ENCODE assay signal across 9 cellular contexts in the genomic region with DNA sequence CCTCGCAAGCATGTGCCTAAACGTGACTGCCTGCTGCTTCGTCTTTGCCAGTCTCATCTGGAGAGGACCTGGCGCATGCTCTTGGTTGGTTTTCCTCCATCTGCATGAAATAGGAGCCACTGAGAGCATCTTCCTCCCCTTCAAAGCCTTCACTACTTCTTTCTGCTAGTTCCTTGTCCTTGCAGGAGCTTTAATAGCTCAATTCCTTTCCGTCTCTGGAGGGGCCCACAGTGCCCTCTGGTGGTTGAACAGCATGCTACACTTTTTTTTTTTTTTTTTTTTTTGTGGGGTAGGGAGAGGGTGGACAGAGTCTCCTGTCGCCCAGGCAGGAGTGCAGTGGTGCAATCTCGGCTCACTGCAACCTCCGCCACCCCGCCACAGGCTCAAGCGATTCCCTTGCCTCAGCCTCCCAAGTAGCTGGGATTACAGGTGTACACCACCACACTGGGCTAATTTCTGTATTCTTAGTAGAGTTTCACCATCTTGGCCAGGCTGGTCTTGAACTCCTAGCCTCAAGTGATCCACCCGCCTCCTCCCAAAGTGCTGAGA. TPM values are rescaled to one million over a fixed set of nuclear protein-coding genes. Genes with fewer than 3 reads are reported as not detected.
DNase-seq lines count a peak whose midpoint lies in the region; ATAC-seq and TF ChIP-seq lines count a peak whose summit lies in the region.
"Had no signal": no experiment of that assay in that cellular context is flagged by ENCODE, and none has a peak within 500 bp of the region (broad histone marks: within the 10 kb centered on the region; RNA-seq: fewer than 3 reads in every experiment).

No MANE protein-coding gene starts in this region.

- TF ChIP-seq RAD21 in Ishikawa (IDR thresholded peaks at IDR 0.05; ENCODE audit: low read depth): peak; percentile 59

- no peak overlapping the region for H3K27ac Mint-ChIP-seq in T-cell
- H3K27ac Mint-ChIP-seq: activated naive CD4-positive, alpha-beta T cell treated with anti-CD3 and anti-CD28 coated beads, Interleukin-2, amount 50 U/mL, for 24 hours had no signal

- H3K9me3 Mint-ChIP-seq in T-cell: no peaks in the 10 kb centered on the region
- H3K9me3 Mint-ChIP-seq: activated naive CD4-positive, alpha-beta T cell treated with anti-CD3 and anti-CD28 coated beads, Interleukin-2, amount 50 U/mL, for 24 hours had no signal

- H3K4me1 Mint-ChIP-seq in T-cell: peaks cover 3 to 15% (median 3%) of the 10 kb centered on the region in 3 donors

- DNase-seq in DMS53 (lab: John Stamatoyannopoulos, UW) (peak; percentile 69), T-cell (peak in 32 of 34 experiments; percentile 5 to 56 (median 42)), anterior cingulate cortex (lab: John Stamatoyannopoulos, UW) (peak in 32 of 58 donors; percentile 2 to 42 (median 14)), hepatic stellate cell (ENCODE audit: low spot score) (peak; percentile 69)
- DNase-seq in stimulated activated CD4-positive, alpha-beta T cell treated with anti-CD3 and anti-CD28 coated beads, Interleukin-12 subunit alpha, Interleukin-12 subunit beta, amount 100 ng/mL, for 4 hours: peak; percentile 40

- H3K36me3 Mint-ChIP-seq in T-cell: peaks cover 16% of the 10 kb centered on the region

- CTCF ChIA-PET in T-cell (lab: Charles Lee): interaction anchor here (0.5 to 1.5 kb wide), 49 partner anchors 10 to 1440 kb away, joined by 3 to 18 read pairs (median 4); no protein-coding TSS in a partner anchor

- POLR2A ChIA-PET in T-cell (lab: Charles Lee): interaction anchor here (0.5 to 0.7 kb wide), 4 partner anchors 31 to 357 kb away, joined by 3 to 12 read pairs (median 8); no protein-coding TSS in a partner anchor

- peak overlapping the region in 2 of 3 donors; percentile 0 to 38 for H3K4me3 Mint-ChIP-seq in T-cell
- H3K4me3 Mint-ChIP-seq: activated naive CD4-positive, alpha-beta T cell treated with anti-CD3 and anti-CD28 coated beads, Interleukin-2, amount 50 U/mL, for 24 hours had no signal

- TF ChIP-seq EP300 in Ishikawa (IDR thresholded peaks at IDR 0.05; ENCODE audit: borderline replicate concordance): no peak

- H3K27me3 Mint-ChIP-seq in T-cell: no peaks in the 10 kb centered on the region
- H3K27me3 Mint-ChIP-seq: activated naive CD4-positive, alpha-beta T cell treated with anti-CD3 and anti-CD28 coated beads, Interleukin-2, amount 50 U/mL, for 24 hours had no signal

- ATAC-seq in T-cell (replicated peaks in 1 of 4) (peak in 3 of 4 experiments; percentile 36 to 64 (median 42)), GM18907 (IDR thresholded peaks at IDR 0.05; ENCODE audit: unreplicated experiment) (no peak), GM19395 (IDR thresholded peaks at IDR 0.05; ENCODE audit: unreplicated experiment) (no peak)

TF ChIP-seq in Ishikawa, 13 proteins besides CTCF, POLR2A, EP300 and RAD21:
- TF ChIP-seq CEBPB (IDR thresholded peaks at IDR 0.05) (no peak), REST (IDR thresholded peaks at IDR 0.05; ENCODE audit: low read depth) (no peak), NFIC (IDR thresholded peaks at IDR 0.05) (no peak), USF1 (IDR thresholded peaks at IDR 0.05) (no peak), TCF12 (IDR thresholded peaks at IDR 0.05; ENCODE audit: low read depth) (no peak), ZBTB7A (IDR thresholded peaks at IDR 0.05; ENCODE audit: low read depth) (no peak), FOXM1 (IDR thresholded peaks at IDR 0.05; ENCODE audit: borderline replicate concordance, low read depth) (no peak), EGR1 (IDR thresholded peaks at IDR 0.05) (no peak), YY1 (IDR thresholded peaks at IDR 0.05; ENCODE audit: low read depth) (no peak), CREB1 (IDR thresholded peaks at IDR 0.05; ENCODE audit: low read depth) (no peak), TAF1 (IDR thresholded peaks at IDR 0.05; ENCODE audit: low read depth) (no peak), TEAD4 (IDR thresholded peaks at IDR 0.05) (no peak)
- TF ChIP-seq, protein P1, sequence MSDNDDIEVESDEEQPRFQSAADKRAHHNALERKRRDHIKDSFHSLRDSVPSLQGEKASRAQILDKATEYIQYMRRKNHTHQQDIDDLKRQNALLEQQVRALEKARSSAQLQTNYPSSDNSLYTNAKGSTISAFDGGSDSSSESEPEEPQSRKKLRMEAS (IDR thresholded peaks at IDR 0.05): no peak

RNA-seq across cellular contexts. Expression of gene SP110, which starts 59.6 kb away (rescaled TPM):
- 100 to 1,000 TPM in 4 of 5 donors, 10 to 100 TPM in 1; 95.4 to 136 (median 111) TPM for total RNA-seq in T-cell

Comparison
In these comparisons a context has a peak if more than half of its experiments do, and no peak if none do; other contexts are left out.
1. DNase-seq: peak in every context shown above with its lines; median percentile 69 in DMS53; 69 in hepatic stellate cell; 42 in T-cell; 40 in stimulated activated CD4-positive, alpha-beta T cell treated with anti-CD3 and anti-CD28 coated beads, Interleukin-12 subunit alpha, Interleukin-12 subunit beta, amount 100 ng/mL, for 4 hours; 14 in anterior cingulate cortex.
2. ATAC-seq: peak in T-cell (3 of 4); none in GM18907 (single experiment) and GM19395 (single experiment).